ENCODE assay signal across 20 cellular contexts in genomic region chr16:19095699-19096098, GRCh38. TPM values are rescaled to one million over a fixed set of nuclear protein-coding genes. Genes with fewer than 3 reads are reported as not detected.
DNase-seq lines count a peak whose midpoint lies in the region; ATAC-seq, FAIRE-seq and TF ChIP-seq lines count a peak whose summit lies in the region.
"Had no signal": no experiment of that assay in that cellular context is flagged by ENCODE, and none has a peak within 500 bp of the region (broad histone marks: within the 10 kb centered on the region; RNA-seq: fewer than 3 reads in every experiment).

No MANE protein-coding gene starts in this region.

- no CpG with 5 or more reads among the region's 4 CpGs for WGBS in mesendoderm (ENCODE audit: extremely low coverage, insufficient coverage, low lambda C conversion rate)

- no peak overlapping the region for H2BK15ac ChIP-seq in mesendoderm (replicated peaks; ENCODE audit: low read depth)

- H2BK5ac ChIP-seq in mesendoderm (ENCODE audit: low read length), result no peak overlapping the region

- no peak for TF ChIP-seq CTCF in Caco-2 (IDR thresholded peaks at IDR 0.05; ENCODE audit: insufficient read depth in 1 of 2, low read depth in 1 of 2, low read length in 1 of 2, severe bottlenecking in 1 of 2, unreplicated experiment in 1 of 2)

- H3K4me2 ChIP-seq in mesendoderm (ENCODE audit: low read length), result no peak overlapping the region

- ATAC-seq in HG03196 (IDR thresholded peaks at IDR 0.05; ENCODE audit: unreplicated experiment) (peak; percentile 59), left cardiac atrium (no peak)

- peaks cover 19% of the 10 kb centered on the region for H3K4me1 Mint-ChIP-seq in Caco-2 (ENCODE audit: low read depth, unreplicated experiment)

- H3K27ac ChIP-seq in mesendoderm (ENCODE audit: low read depth, low read length), result no peak overlapping the region
- H3K27ac ChIP-seq: C4-2B, colonic mucosa, lower lobe of right lung, upper lobe of right lung had no signal

- no peaks in the 10 kb centered on the region for H3K36me3 ChIP-seq in mesendoderm (ENCODE audit: control insufficient read depth, insufficient read depth, low read length)
- H3K36me3 ChIP-seq in Caco-2 (ENCODE audit: control insufficient read depth, insufficient read depth, low read length), result no peaks in the 10 kb centered on the region
- H3K36me3 ChIP-seq: colonic mucosa, HAP-1, lower lobe of right lung, upper lobe of right lung had no signal

- no peak overlapping the region for H3K4me3 Mint-ChIP-seq in Caco-2 (ENCODE audit: unreplicated experiment)
- H3K4me3 Mint-ChIP-seq: activated T-cell treated with anti-CD3 and anti-CD28 coated beads, Interleukin-2, amount 50 U/mL, for 24 hours; nephron progenitor cell; stimulated activated effector memory CD8-positive, alpha-beta T cell treated with anti-CD3 and anti-CD28 coated beads, Interleukin-12 subunit alpha, Interleukin-12 subunit beta, amount 100 ng/mL, for 72 hours; T-helper 17 cell had no signal

- no peaks in the 10 kb centered on the region for H3K36me3 Mint-ChIP-seq in Caco-2 (ENCODE audit: insufficient read depth, unreplicated experiment)
- H3K36me3 Mint-ChIP-seq: stimulated activated effector memory CD8-positive, alpha-beta T cell treated with anti-CD3 and anti-CD28 coated beads, Interleukin-12 subunit alpha, Interleukin-12 subunit beta, amount 100 ng/mL, for 72 hours had no signal

- no peak for FAIRE-seq in GM12891 (lab: Jason Lieb, UNC)

- no peak overlapping the region for H2BK120ac ChIP-seq in mesendoderm (ENCODE audit: low read depth, low read length)

- H3K56ac ChIP-seq in mesendoderm (ENCODE audit: low read length), result no peak overlapping the region

- no peak overlapping the region for H3K23ac ChIP-seq in mesendoderm (ENCODE audit: low read length)

- H3K79me1 ChIP-seq in mesendoderm (ENCODE audit: low read length), result no peaks in the 10 kb centered on the region

- CTCF ChIA-PET in Caco-2 (lab: Charles Lee), result no interaction called here

- DNase-seq in GM12891 (ENCODE audit: insufficient read length, low spot score) (no peak), RPMI7951 (ENCODE audit: low read depth) (peak; percentile 64), mesendoderm (peak; percentile 92), OCI-M1 (lab: John Stamatoyannopoulos, UW) (no peak), Caco-2 (no peak), left cardiac atrium (no peak)
- DNase-seq in stimulated activated CD4-positive, alpha-beta T cell treated with anti-CD3 and anti-CD28 coated beads, Interleukin-2, amount 100 ng/mL, for 24 hours, result no peak
- DNase-seq: activated T-cell treated with anti-CD3 and anti-CD28 coated beads, Interleukin-2, amount 50 U/mL, for 24 hours; amygdala; lower lobe of right lung; nephron progenitor cell; retina; stimulated activated CD4-positive, alpha-beta T cell treated with anti-CD3 and anti-CD28 coated beads, Interleukin-4, amount 100 ng/mL, for 24 hours; T-helper 17 cell; upper lobe of right lung had no signal

- no peaks in the 10 kb centered on the region; the same call in 1 of the 2 replicates for H3K9me3 ChIP-seq in Caco-2
- H3K9me3 ChIP-seq: colonic mucosa, lower lobe of right lung, upper lobe of right lung had no signal

- H4K5ac ChIP-seq in mesendoderm (ENCODE audit: low read length), result no peak overlapping the region

- no TSS peak for BruUV-seq in Caco-2 (replicated peaks; lab: Mats Ljungman, UMichigan)

- TF ChIP-seq POLR2A in GM12891 (IDR thresholded peaks at IDR 0.05; ENCODE audit: low read depth, low read length), result no peak

- H4K8ac ChIP-seq in mesendoderm (ENCODE audit: low read depth, low read length), result no peak overlapping the region

- H3K27me3 ChIP-seq in mesendoderm (ENCODE audit: insufficient read depth, low read length, poor library complexity) (no peaks in the 10 kb centered on the region), Caco-2 (replicated peaks; ENCODE audit: control insufficient read depth, insufficient read depth, low read length) (no peaks in the 10 kb centered on the region)
- H3K27me3 ChIP-seq: colonic mucosa, upper lobe of right lung had no signal

- H3K9ac ChIP-seq in mesendoderm (ENCODE audit: low read length), result no peak overlapping the region

- H2AK5ac ChIP-seq in mesendoderm (ENCODE audit: low read length), result no peak overlapping the region

- intact Hi-C loops in Caco-2 (cut with micrococcal nuclease; ENCODE audit: unreplicated experiment) (no loop called here), left cardiac atrium (cut with DNase I) (loop anchor here in 1 of 2 donors (10.0 kb wide), 1 partner anchor 79 kb away; no protein-coding TSS in a partner anchor)

- no peaks in the 10 kb centered on the region for H3K27me3 Mint-ChIP-seq in Caco-2 (ENCODE audit: insufficient read depth, unreplicated experiment)

- H3K27ac Mint-ChIP-seq in Caco-2 (ENCODE audit: unreplicated experiment), result no peak overlapping the region
- H3K27ac Mint-ChIP-seq: activated T-cell treated with anti-CD3 and anti-CD28 coated beads, Interleukin-2, amount 50 U/mL, for 24 hours; stimulated activated effector memory CD8-positive, alpha-beta T cell treated with anti-CD3 and anti-CD28 coated beads, Interleukin-12 subunit alpha, Interleukin-12 subunit beta, amount 100 ng/mL, for 72 hours; T-helper 17 cell had no signal

- no peak overlapping the region for H3K18ac ChIP-seq in mesendoderm (ENCODE audit: low read length)

- no peaks in the 10 kb centered on the region for H3K9me3 Mint-ChIP-seq in Caco-2 (ENCODE audit: unreplicated experiment)

- POLR2A ChIA-PET in Caco-2 (lab: Charles Lee), result no interaction called here

- H3K79me2 ChIP-seq in mesendoderm (ENCODE audit: control insufficient read depth, insufficient read depth, low read length), result no peaks in the 10 kb centered on the region

- H3K4me1 ChIP-seq in mesendoderm (ENCODE audit: control insufficient read depth, low read depth, low read length) (no peaks in the 10 kb centered on the region), Caco-2 (peaks cover 21% of the 10 kb centered on the region)
- H3K4me1 ChIP-seq: colonic mucosa, HAP-1, lower lobe of right lung had no signal

- H3K4ac ChIP-seq in mesendoderm (ENCODE audit: low read depth, low read length), result no peak overlapping the region

- no peak overlapping the region for H3K4me3 ChIP-seq in mesendoderm (ENCODE audit: low read length)
- no peak overlapping the region for H3K4me3 ChIP-seq in Caco-2 (ENCODE audit: low read depth, low read length)
- H3K4me3 ChIP-seq: colonic mucosa, HAP-1, lower lobe of right lung, upper lobe of right lung had no signal

TF ChIP-seq in GM12891, 5 proteins besides CTCF, POLR2A, EP300 and RAD21:
- TF ChIP-seq POLR2AphosphoS5 (IDR thresholded peaks at IDR 0.05; ENCODE audit: low read depth, low read length) (no peak), SPI1 (IDR thresholded peaks at IDR 0.05; ENCODE audit: low read depth, low read length) (peak; percentile 94)

RNA-seq across cellular contexts. Expression of gene ITPRIPL2, which starts 18.1 kb away (rescaled TPM):
- polyA plus RNA-seq in GM12891 (2012; ENCODE audit: low read depth, missing spikeins), result 0.63 TPM
- total RNA-seq in RPMI7951 (2014; rRNA removed; shearing (Covaris generic)), result 14.5 and 15.9 TPM in 2 replicates
- 2.3 TPM for polyA plus RNA-seq in mesendoderm (2013, experiment 1 of 2)
- polyA plus RNA-seq in mesendoderm (2013, experiment 2 of 2), result 2.5 TPM
- total RNA-seq in Caco-2 (2022), result 24.5 TPM in 2 replicates
- total RNA-seq in left cardiac atrium, result 10 to 100 TPM; 23.3 to 40.7 TPM

RNA-seq across cellular contexts. Expression of gene COQ7, which starts 28.3 kb away (rescaled TPM):
- polyA plus RNA-seq in GM12891 (2012; ENCODE audit: low read depth, missing spikeins), result 8.8 TPM
- total RNA-seq in RPMI7951 (2014; rRNA removed; shearing (Covaris generic)), result 19.8 and 23.0 TPM in 2 replicates
- polyA plus RNA-seq in mesendoderm (2013, experiment 1 of 2), result 12.6 TPM
- 12.3 TPM for polyA plus RNA-seq in mesendoderm (2013, experiment 2 of 2)
- 15.7 and 17.3 TPM in 2 replicates for total RNA-seq in Caco-2 (2022)
- total RNA-seq in left cardiac atrium, result 10 to 100 TPM; 30.6 to 31.5 TPM

Comparison
In these comparisons a context has a peak if more than half of its experiments do, and no peak if none do; other contexts are left out.
1. DNase-seq: peak in RPMI7951 (single experiment) and mesendoderm (single experiment); none in GM12891 (single experiment), OCI-M1 (single experiment), Caco-2 (0 of 2), stimulated activated CD4-positive, alpha-beta T cell treated with anti-CD3 and anti-CD28 coated beads, Interleukin-2, amount 100 ng/mL, for 24 hours (0 of 2) and left cardiac atrium (single experiment).